16 cellular contexts compared by ENCODE assay signal in genomic region chr1:201660931-201661822, GRCh38.
DNase-seq lines count a peak whose midpoint lies in the region; ATAC-seq, FAIRE-seq and TF ChIP-seq lines count a peak whose summit lies in the region.
"Had no signal": no experiment of that assay in that cellular context is flagged by ENCODE, and none has a peak within 500 bp of the region (broad histone marks: within the 10 kb centered on the region; RNA-seq: fewer than 3 reads in every experiment).

No MANE protein-coding gene starts in this region.

- POLR2A ChIA-PET in naive thymus-derived CD8-positive, alpha-beta T cell (lab: Charles Lee), result no interaction called here

- no peak overlapping the region for H3K4me3 ChIP-seq in Karpas-422 (ENCODE audit: low read length)

- H4K20me1 ChIP-seq in Karpas-422 (ENCODE audit: insufficient read depth, low read depth, low read length), result no peaks in the 10 kb centered on the region

- no peaks in the 10 kb centered on the region for H3K27me3 ChIP-seq in Karpas-422 (ENCODE audit: low read length)

- no peak overlapping the region for H3K9ac ChIP-seq in Karpas-422 (ENCODE audit: low read length)

- DNase-seq in EH (ENCODE audit: low read depth) (peak; percentile 34), Karpas-422 (no peak), nephron progenitor cell (no peak), NCI-H2171 treated with DMSO at 0.1 percent for 48 hours (lab: John Stamatoyannopoulos, UW) (no peak), urothelium cell line (ENCODE audit: low spot score) (no peak)
- no peak for DNase-seq in naive thymus-derived CD8-positive, alpha-beta T cell
- DNase-seq: CD8-positive, alpha-beta memory T cell; DMS 273 treated with DMSO at 0.1 percent for 48 hours; NCI-H1048; NCI-H226; NCI-H748 treated with DMSO at 0.1 percent for 48 hours; SHP77 had no signal

- H3K79me2 ChIP-seq in Karpas-422 (ENCODE audit: low read length), result no peaks in the 10 kb centered on the region

- no peaks in the 10 kb centered on the region for H3K36me3 ChIP-seq in Karpas-422 (ENCODE audit: insufficient read depth, low read length)

- peak overlapping the region in 4 of 5 experiments; percentile 24 to 76 (median 58) for H3K27ac Mint-ChIP-seq in brain
- H3K27ac Mint-ChIP-seq in nephron progenitor cell, result peak overlapping the region; percentile 62
- H3K27ac Mint-ChIP-seq in naive thymus-derived CD8-positive, alpha-beta T cell, result no peak overlapping the region
- H3K27ac Mint-ChIP-seq: CD8-positive, alpha-beta memory T cell; IgD-negative memory B cell had no signal

- H3K36me3 Mint-ChIP-seq in brain (peaks cover 35% of the 10 kb centered on the region), nephron progenitor cell (ENCODE audit: low read depth) (no peaks in the 10 kb centered on the region)
- H3K36me3 Mint-ChIP-seq in naive thymus-derived CD8-positive, alpha-beta T cell, result no peaks in the 10 kb centered on the region
- H3K36me3 Mint-ChIP-seq: CD8-positive, alpha-beta memory T cell; IgD-negative memory B cell had no signal

- H3K9me2 ChIP-seq in Karpas-422 (replicated peaks; ENCODE audit: insufficient read depth, low read length), result no peaks in the 10 kb centered on the region

- FAIRE-seq in urothelium cell line (lab: Jason Lieb, UNC), result no peak
- FAIRE-seq: RCC 7860 had no signal

- no peak overlapping the region for H2AFZ ChIP-seq in Karpas-422 (ENCODE audit: low read length)

- TF ChIP-seq CTCF in brain (conservative IDR thresholded peaks at IDR 0.05) (no peak), nephron progenitor cell (IDR thresholded peaks at IDR 0.05) (no peak)

- peak overlapping the region; percentile 30 for H3K4me2 ChIP-seq in Karpas-422 (ENCODE audit: low read depth, low read length, poor library complexity, severe bottlenecking)

- H3K9me3 ChIP-seq in Karpas-422 (ENCODE audit: low read length), result no peaks in the 10 kb centered on the region

- peaks cover 92% of the 10 kb centered on the region for H3K4me1 Mint-ChIP-seq in brain
- H3K4me1 Mint-ChIP-seq in nephron progenitor cell, result peaks cover 39% of the 10 kb centered on the region
- peaks cover 0 to 2% (median 0%) of the 10 kb centered on the region in 4 donors for H3K4me1 Mint-ChIP-seq in naive thymus-derived CD8-positive, alpha-beta T cell
- H3K4me1 Mint-ChIP-seq: CD8-positive, alpha-beta memory T cell had no signal

- peaks cover 0 to 2% (median 0%) of the 10 kb centered on the region in 5 experiments for H3K9me3 Mint-ChIP-seq in brain
- no peaks in the 10 kb centered on the region for H3K9me3 Mint-ChIP-seq in nephron progenitor cell
- no peaks in the 10 kb centered on the region for H3K9me3 Mint-ChIP-seq in naive thymus-derived CD8-positive, alpha-beta T cell

- H3K4me1 ChIP-seq in Karpas-422 (ENCODE audit: low read length), result peaks cover 32% of the 10 kb centered on the region

- ATAC-seq in naive thymus-derived CD8-positive, alpha-beta T cell, result no peak
- ATAC-seq: HCT116 had no signal

- H3K27me3 Mint-ChIP-seq in brain (peaks cover 6% of the 10 kb centered on the region), nephron progenitor cell (ENCODE audit: low read depth, poor library complexity) (peaks cover 4% of the 10 kb centered on the region)
- peaks cover 0 to 13% (median 0%) of the 10 kb centered on the region in 5 donors for H3K27me3 Mint-ChIP-seq in naive thymus-derived CD8-positive, alpha-beta T cell

- H3K4me3 Mint-ChIP-seq in brain (peak overlapping the region in 1 of 5 experiments; percentile 12), nephron progenitor cell (no peak overlapping the region)
- H3K4me3 Mint-ChIP-seq in naive thymus-derived CD8-positive, alpha-beta T cell, result no peak overlapping the region
- H3K4me3 Mint-ChIP-seq: CD8-positive, alpha-beta memory T cell; IgD-negative memory B cell had no signal

- H3K27ac ChIP-seq in Karpas-422 (ENCODE audit: low read length), result no peak overlapping the region

Comparison
In these comparisons a context has a peak if more than half of its experiments do, and no peak if none do; other contexts are left out.
1. H3K27ac Mint-ChIP-seq: peak in brain (4 of 5) and nephron progenitor cell (single experiment); none in naive thymus-derived CD8-positive, alpha-beta T cell (0 of 10).